Comparison of ENCODE assay signal across 1 cellular context in genomic region chr3:169945313-169945712, GRCh38.
A peak's percentile ranks its signal among the peaks of the same experiment; 100 is the strongest.
TF ChIP-seq lines count a peak whose summit lies in the region.

No MANE protein-coding gene starts in this region.

TF ChIP-seq in K562, 482 proteins besides CTCF, POLR2A, EP300 and RAD21 (continued from another document):
- TF ChIP-seq ARID1B (IDR thresholded peaks at IDR 0.05) (peak; percentile 61), CTBP1 (IDR thresholded peaks at IDR 0.05; ENCODE audit: borderline replicate concordance) (peak; percentile 64; the same call in 1 of the 2 replicates), HINFP (tag; conservative IDR thresholded peaks at IDR 0.05; ENCODE audit: low read depth) (no peak), TRIM24 (IDR thresholded peaks at IDR 0.05) (peak; percentile 22 to 59; a peak in 2 of 4 replicates), CXXC5 (CRISPR knock-in tag; IDR thresholded peaks at IDR 0.05) (peak; percentile 71), ARNT (IDR thresholded peaks at IDR 0.05) (no peak), SOX6 (IDR thresholded peaks at IDR 0.05) (peak; percentile 60; the same call in 1 of the 2 replicates), FOSL1 (tag; conservative IDR thresholded peaks at IDR 0.05) (0 out of 2 replicates have a peak, but pooled peaks have one; percentile 17), CBX3 (IDR thresholded peaks at IDR 0.05; ENCODE audit: borderline replicate concordance in 1 of 2, low read length in 2 of 2) (peak in 1 of 2 experiments; percentile 48; a peak in 1 of 3 replicates), MAFG (tag; conservative IDR thresholded peaks at IDR 0.05) (peak; percentile 78), GTF2B (IDR thresholded peaks at IDR 0.05; ENCODE audit: extremely low read depth, insufficient read length) (no peak), KLF16 (IDR thresholded peaks at IDR 0.05) (no peak), ATF1 (CRISPR knock-in tag; IDR thresholded peaks at IDR 0.05) (no peak), ATF1 (tag; IDR thresholded peaks at IDR 0.05) (peak; percentile 81), CREM (IDR thresholded peaks at IDR 0.05; ENCODE audit: low read depth) (peak; percentile 82), CUX1 (CRISPR knock-in tag; IDR thresholded peaks at IDR 0.05) (no peak), ZC3H4 (CRISPR knock-in tag; IDR thresholded peaks at IDR 0.05; ENCODE audit: borderline replicate concordance) (no peak)
- TF ChIP-seq, protein P1, sequence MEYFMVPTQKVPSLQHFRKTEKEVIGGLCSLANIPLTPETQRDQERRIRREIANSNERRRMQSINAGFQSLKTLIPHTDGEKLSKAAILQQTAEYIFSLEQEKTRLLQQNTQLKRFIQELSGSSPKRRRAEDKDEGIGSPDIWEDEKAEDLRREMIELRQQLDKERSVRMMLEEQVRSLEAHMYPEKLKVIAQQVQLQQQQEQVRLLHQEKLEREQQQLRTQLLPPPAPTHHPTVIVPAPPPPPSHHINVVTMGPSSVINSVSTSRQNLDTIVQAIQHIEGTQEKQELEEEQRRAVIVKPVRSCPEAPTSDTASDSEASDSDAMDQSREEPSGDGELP (CRISPR knock-in tag; IDR thresholded peaks at IDR 0.05; ENCODE audit: borderline replicate concordance), result peak; percentile 96
- TF ChIP-seq, protein P2, sequence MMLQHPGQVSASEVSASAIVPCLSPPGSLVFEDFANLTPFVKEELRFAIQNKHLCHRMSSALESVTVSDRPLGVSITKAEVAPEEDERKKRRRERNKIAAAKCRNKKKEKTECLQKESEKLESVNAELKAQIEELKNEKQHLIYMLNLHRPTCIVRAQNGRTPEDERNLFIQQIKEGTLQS (IDR thresholded peaks at IDR 0.05), result peak; percentile 74
- TF ChIP-seq, protein P2 (CRISPR knock-in tag; conservative IDR thresholded peaks at IDR 0.05), result no peak
- TF ChIP-seq, protein P3, sequence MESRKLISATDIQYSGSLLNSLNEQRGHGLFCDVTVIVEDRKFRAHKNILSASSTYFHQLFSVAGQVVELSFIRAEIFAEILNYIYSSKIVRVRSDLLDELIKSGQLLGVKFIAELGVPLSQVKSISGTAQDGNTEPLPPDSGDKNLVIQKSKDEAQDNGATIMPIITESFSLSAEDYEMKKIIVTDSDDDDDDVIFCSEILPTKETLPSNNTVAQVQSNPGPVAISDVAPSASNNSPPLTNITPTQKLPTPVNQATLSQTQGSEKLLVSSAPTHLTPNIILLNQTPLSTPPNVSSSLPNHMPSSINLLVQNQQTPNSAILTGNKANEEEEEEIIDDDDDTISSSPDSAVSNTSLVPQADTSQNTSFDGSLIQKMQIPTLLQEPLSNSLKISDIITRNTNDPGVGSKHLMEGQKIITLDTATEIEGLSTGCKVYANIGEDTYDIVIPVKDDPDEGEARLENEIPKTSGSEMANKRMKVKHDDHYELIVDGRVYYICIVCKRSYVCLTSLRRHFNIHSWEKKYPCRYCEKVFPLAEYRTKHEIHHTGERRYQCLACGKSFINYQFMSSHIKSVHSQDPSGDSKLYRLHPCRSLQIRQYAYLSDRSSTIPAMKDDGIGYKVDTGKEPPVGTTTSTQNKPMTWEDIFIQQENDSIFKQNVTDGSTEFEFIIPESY (CRISPR knock-in tag; IDR thresholded peaks at IDR 0.05), result no peak
- TF ChIP-seq, protein P4, sequence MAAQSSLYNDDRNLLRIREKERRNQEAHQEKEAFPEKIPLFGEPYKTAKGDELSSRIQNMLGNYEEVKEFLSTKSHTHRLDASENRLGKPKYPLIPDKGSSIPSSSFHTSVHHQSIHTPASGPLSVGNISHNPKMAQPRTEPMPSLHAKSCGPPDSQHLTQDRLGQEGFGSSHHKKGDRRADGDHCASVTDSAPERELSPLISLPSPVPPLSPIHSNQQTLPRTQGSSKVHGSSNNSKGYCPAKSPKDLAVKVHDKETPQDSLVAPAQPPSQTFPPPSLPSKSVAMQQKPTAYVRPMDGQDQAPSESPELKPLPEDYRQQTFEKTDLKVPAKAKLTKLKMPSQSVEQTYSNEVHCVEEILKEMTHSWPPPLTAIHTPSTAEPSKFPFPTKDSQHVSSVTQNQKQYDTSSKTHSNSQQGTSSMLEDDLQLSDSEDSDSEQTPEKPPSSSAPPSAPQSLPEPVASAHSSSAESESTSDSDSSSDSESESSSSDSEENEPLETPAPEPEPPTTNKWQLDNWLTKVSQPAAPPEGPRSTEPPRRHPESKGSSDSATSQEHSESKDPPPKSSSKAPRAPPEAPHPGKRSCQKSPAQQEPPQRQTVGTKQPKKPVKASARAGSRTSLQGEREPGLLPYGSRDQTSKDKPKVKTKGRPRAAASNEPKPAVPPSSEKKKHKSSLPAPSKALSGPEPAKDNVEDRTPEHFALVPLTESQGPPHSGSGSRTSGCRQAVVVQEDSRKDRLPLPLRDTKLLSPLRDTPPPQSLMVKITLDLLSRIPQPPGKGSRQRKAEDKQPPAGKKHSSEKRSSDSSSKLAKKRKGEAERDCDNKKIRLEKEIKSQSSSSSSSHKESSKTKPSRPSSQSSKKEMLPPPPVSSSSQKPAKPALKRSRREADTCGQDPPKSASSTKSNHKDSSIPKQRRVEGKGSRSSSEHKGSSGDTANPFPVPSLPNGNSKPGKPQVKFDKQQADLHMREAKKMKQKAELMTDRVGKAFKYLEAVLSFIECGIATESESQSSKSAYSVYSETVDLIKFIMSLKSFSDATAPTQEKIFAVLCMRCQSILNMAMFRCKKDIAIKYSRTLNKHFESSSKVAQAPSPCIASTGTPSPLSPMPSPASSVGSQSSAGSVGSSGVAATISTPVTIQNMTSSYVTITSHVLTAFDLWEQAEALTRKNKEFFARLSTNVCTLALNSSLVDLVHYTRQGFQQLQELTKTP (IDR thresholded peaks at IDR 0.05; ENCODE audit: low read depth in 1 of 2, partially characterized antibody in 2 of 2), result peak in 1 of 2 experiments; percentile 21
